Comparison of ENCODE assay signal across 27 cellular contexts in the genomic region with DNA sequence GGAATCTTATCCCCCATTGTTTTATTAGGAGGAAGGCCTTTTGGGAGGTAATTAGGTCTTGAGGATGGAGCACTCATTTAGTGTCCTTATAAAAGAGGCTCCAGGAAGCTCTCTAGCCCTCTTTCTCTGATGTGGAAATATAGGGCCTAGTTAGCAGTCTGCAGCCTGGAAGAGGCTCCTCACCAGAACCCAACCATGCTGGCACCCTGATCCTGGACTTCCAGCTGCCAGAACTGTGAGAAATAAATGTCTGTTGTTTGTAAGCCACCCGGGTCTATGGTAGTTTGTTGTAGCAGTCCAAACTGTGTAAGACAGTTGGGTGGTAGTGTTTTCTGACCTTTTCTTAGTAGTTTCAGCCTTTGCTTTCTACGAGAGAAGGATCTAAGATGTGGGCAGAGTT.
"Had no signal": no experiment of that assay in that cellular context is flagged by ENCODE, and none has a peak within 500 bp of the region (broad histone marks: within the 10 kb centered on the region; RNA-seq: fewer than 3 reads in every experiment).

No MANE protein-coding gene starts in this region.

- H3K4me1 ChIP-seq: colonic mucosa, esophagus muscularis mucosa, esophagus squamous epithelium, foreskin keratinocyte, gastrocnemius medialis, gastroesophageal sphincter had no signal

- H3K27me3 ChIP-seq: colonic mucosa, dorsolateral prefrontal cortex, esophagus muscularis mucosa, esophagus squamous epithelium, foreskin keratinocyte, gastrocnemius medialis, gastroesophageal sphincter, heart left ventricle, heart right ventricle had no signal

- FAIRE-seq: colon, endometrium, endothelial cell of umbilical vein, frontal cortex had no signal

- H3K9me3 ChIP-seq: colonic mucosa, esophagus muscularis mucosa, esophagus squamous epithelium, gastrocnemius medialis, heart left ventricle, heart right ventricle had no signal

- DNase-seq: colonic mucosa; cortex of kidney; dermis blood vessel endothelial cell; dorsolateral prefrontal cortex; effector CD4-positive, alpha-beta T cell; effector CD8-positive, alpha-beta T cell; effector memory CD4-positive, alpha-beta T cell; effector memory CD8-positive, alpha-beta T cell; endodermal cell; erythroblast; esophagus squamous epithelium; foreskin fibroblast; foreskin keratinocyte; foreskin melanocyte; gastrocnemius medialis; glutamatergic neuron; head of caudate nucleus; heart left ventricle; heart right ventricle had no signal

- H3K27ac ChIP-seq: colonic mucosa, coronary artery, dorsolateral prefrontal cortex, epithelial cell of prostate, esophagus muscularis mucosa, esophagus squamous epithelium, foreskin keratinocyte, gastrocnemius medialis, gastroesophageal sphincter, heart left ventricle, heart right ventricle had no signal

- H3K4me3 ChIP-seq: colonic mucosa, coronary artery, dorsolateral prefrontal cortex, esophagus muscularis mucosa, esophagus squamous epithelium, gastrocnemius medialis, gastroesophageal sphincter, heart left ventricle, heart right ventricle had no signal

- H3K36me3 ChIP-seq: colonic mucosa, gastrocnemius medialis had no signal
